11 cellular contexts compared by ENCODE assay signal in the genomic region with DNA sequence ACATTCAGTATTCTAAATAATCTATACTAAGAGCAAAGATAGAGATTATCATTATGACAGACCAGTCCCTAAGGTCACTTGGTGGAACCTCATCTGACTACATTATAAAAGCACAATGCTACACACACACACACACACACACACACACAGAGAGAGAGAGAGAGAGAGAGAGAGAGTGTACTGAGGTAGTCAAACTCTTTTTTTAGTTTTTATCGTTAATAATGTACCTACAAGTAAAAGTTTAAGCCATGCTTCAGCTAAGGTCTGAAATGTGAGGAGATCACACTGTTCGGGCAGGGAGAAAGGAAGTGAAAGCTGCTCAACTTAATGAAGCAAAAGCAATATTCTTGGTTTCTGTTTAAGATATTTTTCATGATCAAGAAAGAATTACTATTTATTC.
DNase-seq lines count a peak whose midpoint lies in the region; ATAC-seq and TF ChIP-seq lines count a peak whose summit lies in the region.
"Had no signal": no experiment of that assay in that cellular context is flagged by ENCODE, and none has a peak within 500 bp of the region (broad histone marks: within the 10 kb centered on the region; RNA-seq: fewer than 3 reads in every experiment).

No MANE protein-coding gene starts in this region.

- H2AFZ ChIP-seq in OCI-LY3 (ENCODE audit: low read depth, low read length), result peak overlapping the region; percentile 52; the same call in 1 of the 2 replicates

- peaks cover 41% of the 10 kb centered on the region for H3K4me1 ChIP-seq in OCI-LY3 (ENCODE audit: low read length)
- H3K4me1 ChIP-seq: BLaER1, psoas muscle had no signal

- DNase-seq in activated CD8-positive, alpha-beta memory T cell treated with anti-CD3 and anti-CD28 coated beads for 24 hours, result no peak
- no peak for DNase-seq in NCI-H2171 treated with DMSO at 0.1 percent for 48 hours (lab: John Stamatoyannopoulos, UW)
- DNase-seq in KBM-7, result no peak
- no peak for DNase-seq in DMS 273 (lab: John Stamatoyannopoulos, UW; ENCODE audit: unreplicated experiment)
- DNase-seq: left colon, psoas muscle had no signal

- peak overlapping the region; percentile 50 for H3K4me3 ChIP-seq in OCI-LY3 (ENCODE audit: low read length)
- H3K4me3 ChIP-seq: BLaER1, psoas muscle had no signal

- peak overlapping the region; percentile 84 for H3K27ac ChIP-seq in OCI-LY3 (ENCODE audit: low read length)
- H3K27ac ChIP-seq: BLaER1, psoas muscle had no signal

- no peaks in the 10 kb centered on the region for H4K20me1 ChIP-seq in OCI-LY3 (ENCODE audit: insufficient read depth, low read length)
- H4K20me1 ChIP-seq: BLaER1 had no signal

- peak overlapping the region; percentile 71 for H3K4me2 ChIP-seq in OCI-LY3 (ENCODE audit: low read length)
- H3K4me2 ChIP-seq: BLaER1 had no signal

- in situ Hi-C loops in KBM-7 (cut with MboI; ENCODE audit: low pct_unique_long_range_greater_than_20kb, low sequenced_read_pairs), result no loop called here

- ATAC-seq in GM18502 (IDR thresholded peaks at IDR 0.05; ENCODE audit: poor library complexity, unreplicated experiment) (peak; percentile 85), GM19452 (IDR thresholded peaks at IDR 0.05; ENCODE audit: unreplicated experiment) (peak; percentile 85), HG02884 (IDR thresholded peaks at IDR 0.05; ENCODE audit: unreplicated experiment) (peak; percentile 77)
- ATAC-seq: left colon, psoas muscle had no signal

- no peaks in the 10 kb centered on the region for H3K9me3 ChIP-seq in OCI-LY3 (ENCODE audit: insufficient read depth, low read length)
- H3K9me3 ChIP-seq: BLaER1, psoas muscle had no signal

- H3K36me3 ChIP-seq in OCI-LY3 (replicated peaks; ENCODE audit: low read depth, low read length), result no peaks in the 10 kb centered on the region
- H3K36me3 ChIP-seq: BLaER1 had no signal

- H3K9ac ChIP-seq in OCI-LY3 (ENCODE audit: low read length), result peak overlapping the region; percentile 54
- H3K9ac ChIP-seq: BLaER1 had no signal

- no peak for TF ChIP-seq CTCF in OCI-LY3 (IDR thresholded peaks at IDR 0.05; ENCODE audit: low read depth, low read length)

- no peaks in the 10 kb centered on the region for H3K27me3 ChIP-seq in OCI-LY3 (ENCODE audit: low read depth, low read length)

- no peaks in the 10 kb centered on the region for H3K79me2 ChIP-seq in OCI-LY3 (ENCODE audit: low read length)
